8 cellular contexts compared by ENCODE assay signal in the genomic region with DNA sequence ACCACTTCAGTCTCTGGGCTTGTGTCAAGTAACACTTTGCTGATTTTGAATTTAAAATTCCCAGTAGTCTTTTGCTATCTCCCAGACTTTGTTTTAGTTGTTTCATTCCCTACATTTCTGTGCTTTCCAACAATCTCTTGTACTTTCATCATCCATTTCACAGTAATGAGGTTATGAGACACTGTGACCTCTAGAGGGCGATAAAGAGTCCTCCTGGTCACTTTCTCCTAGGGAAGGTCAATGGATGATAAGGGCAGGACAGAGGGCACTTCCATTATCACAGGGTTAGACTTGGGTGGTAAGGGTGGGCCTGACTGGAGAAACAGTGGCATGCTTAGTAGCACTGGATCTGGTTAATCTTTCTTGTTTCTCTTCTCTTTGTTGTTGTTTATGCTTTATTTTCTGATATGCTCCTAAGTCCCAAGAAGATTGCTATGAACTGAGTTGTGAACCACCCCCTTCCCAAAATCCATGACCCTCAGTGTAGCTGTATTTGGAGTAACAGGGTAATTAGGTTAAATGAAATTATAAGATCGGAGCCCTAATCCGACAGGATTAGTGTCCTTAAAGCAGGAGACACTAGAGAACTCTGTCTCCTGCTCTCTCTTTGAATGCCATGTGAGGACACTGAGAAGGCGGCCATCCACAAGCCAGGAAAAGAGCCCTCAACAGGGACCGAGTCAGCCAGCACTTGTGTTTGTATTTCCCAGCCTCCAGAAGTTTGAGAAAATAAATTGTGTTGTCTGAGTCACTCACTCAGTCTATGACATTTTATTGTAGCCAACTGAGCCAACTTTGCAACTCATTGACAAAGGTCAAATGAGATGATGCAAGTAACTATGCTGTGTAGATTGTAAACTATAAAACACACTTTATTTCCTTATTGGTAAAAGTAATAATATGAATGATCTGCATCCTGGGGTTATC.
DNase-seq lines count a peak whose midpoint lies in the region; ATAC-seq and TF ChIP-seq lines count a peak whose summit lies in the region.

No MANE protein-coding gene starts in this region.

- no peak overlapping the region for H3K27ac ChIP-seq in fibroblast of lung (ENCODE audit: insufficient read depth, low read length)

- H3K36me3 ChIP-seq in NT2/D1 (ENCODE audit: insufficient read depth, insufficient read length, low read length): no peaks in the 10 kb centered on the region
- no peaks in the 10 kb centered on the region for H3K36me3 ChIP-seq in fibroblast of lung (ENCODE audit: control insufficient read depth, insufficient read depth, low read length)

- DNase-seq in AG04449 (ENCODE audit: low read depth, low spot score) (no peak), NT2/D1 (ENCODE audit: low read depth, low spot score) (peak; percentile 64), fibroblast of lung (ENCODE audit: low read depth in 2 of 2) (peak; percentile 4 to 57), pons (ENCODE audit: low spot score) (peak; percentile 71)
- no peak for DNase-seq in activated CD4-positive, alpha-beta T cell treated with anti-CD3 and anti-CD28 coated beads for 4 hours

- TF ChIP-seq CTCF in AG04449 (IDR thresholded peaks at IDR 0.05; ENCODE audit: insufficient read depth, low read length, missing control alignments) (peak; percentile 22), GM12874 (IDR thresholded peaks at IDR 0.05; ENCODE audit: insufficient read depth, low read depth, low read length) (peak; percentile 61), fibroblast of lung (conservative IDR thresholded peaks at IDR 0.05 in 1 of 2, IDR thresholded peaks at IDR 0.05 in 1 of 2; ENCODE audit: low read depth in 1 of 2, low read length in 2 of 2) (peak; percentile 26 to 66)

- no peak overlapping the region for H2AFZ ChIP-seq in fibroblast of lung (ENCODE audit: low read length)

- H3K4me3 ChIP-seq in AG04449 (ENCODE audit: low read depth, low read length) (no peak overlapping the region), NT2/D1 (ENCODE audit: insufficient read length, low read depth) (no peak overlapping the region), fibroblast of lung (replicated peaks in 1 of 4; ENCODE audit: control extremely low read depth in 1 of 4, insufficient read depth in 1 of 4, low read depth in 3 of 4, low read length in 4 of 4) (no peak overlapping the region)

- POLR2A ChIA-PET in AG04449 (lab: Yijun Ruan, JAX): no interaction called here

- H3K27me3 ChIP-seq in NT2/D1 (ENCODE audit: insufficient read depth, insufficient read length) (no peaks in the 10 kb centered on the region), fibroblast of lung (ENCODE audit: control insufficient read depth, insufficient read depth, low read length) (no peaks in the 10 kb centered on the region)

- H3K9me3 ChIP-seq in NT2/D1 (ENCODE audit: insufficient read depth, low read length) (no peaks in the 10 kb centered on the region), fibroblast of lung (ENCODE audit: control insufficient read depth, insufficient read depth, low read depth, low read length) (no peaks in the 10 kb centered on the region)

- peak; percentile 57 for ATAC-seq in HG02981 (IDR thresholded peaks at IDR 0.05; ENCODE audit: unreplicated experiment)
- ATAC-seq in HG03139 (IDR thresholded peaks at IDR 0.05; ENCODE audit: unreplicated experiment): no peak

- no peaks in the 10 kb centered on the region for H4K20me1 ChIP-seq in fibroblast of lung (ENCODE audit: control insufficient read depth, extremely low read depth, insufficient read depth, low read length)

- CTCF ChIA-PET in AG04449 (lab: Yijun Ruan, JAX): no interaction called here

- H3K4me1 ChIP-seq in NT2/D1 (ENCODE audit: insufficient read depth, insufficient read length) (no peaks in the 10 kb centered on the region), fibroblast of lung (ENCODE audit: control insufficient read depth, extremely low read depth, insufficient read depth, low read length) (no peaks in the 10 kb centered on the region)

- H3K79me2 ChIP-seq in fibroblast of lung (ENCODE audit: control insufficient read depth, insufficient read depth, low read length): no peaks in the 10 kb centered on the region

- H3K9ac ChIP-seq in NT2/D1 (ENCODE audit: insufficient read length, low read depth): no peak overlapping the region
- no peak overlapping the region for H3K9ac ChIP-seq in fibroblast of lung (ENCODE audit: insufficient read depth, low read length)

- H3K4me2 ChIP-seq in fibroblast of lung (ENCODE audit: extremely low read depth, insufficient read depth, low read length): no peak overlapping the region

Comparison
In these comparisons a context has a peak if more than half of its experiments do, and no peak if none do; other contexts are left out.
1. DNase-seq: peak in NT2/D1 (single experiment), fibroblast of lung (2 of 2) and pons (single experiment); none in AG04449 (single experiment) and activated CD4-positive, alpha-beta T cell treated with anti-CD3 and anti-CD28 coated beads for 4 hours (0 of 2).
2. Peak in every context shown above with its lines, with median percentiles within 50 percentile points of each other: CTCF ChIP-seq.